Comparison of ENCODE assay signal across 1 cellular context in the genomic region with DNA sequence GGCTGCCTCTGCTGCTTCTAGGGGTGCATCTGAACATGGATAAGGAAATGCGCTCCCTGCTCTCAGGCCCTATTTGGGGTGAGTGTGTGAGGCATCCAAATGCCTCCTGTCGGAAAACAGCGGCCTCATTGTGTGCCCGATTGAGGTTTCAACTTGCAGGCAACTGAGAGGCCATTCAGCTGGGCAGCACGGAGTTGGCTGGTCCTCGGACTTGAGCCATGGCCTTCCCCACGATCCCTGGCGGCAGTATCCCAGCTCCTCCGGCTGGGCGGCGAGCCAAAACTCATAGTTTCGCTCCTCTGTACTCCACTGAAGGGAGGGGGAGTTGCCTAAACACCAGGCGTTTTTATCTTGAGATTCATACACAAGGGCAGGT.
TF ChIP-seq lines count a peak whose summit lies in the region.

No MANE protein-coding gene starts in this region.

TF ChIP-seq in SK-N-SH treated with all-trans-retinoic acid at 6 μM for 48 hours, 23 proteins besides CTCF, POLR2A, EP300 and RAD21 (continued from another document):
- TF ChIP-seq, protein P1, sequence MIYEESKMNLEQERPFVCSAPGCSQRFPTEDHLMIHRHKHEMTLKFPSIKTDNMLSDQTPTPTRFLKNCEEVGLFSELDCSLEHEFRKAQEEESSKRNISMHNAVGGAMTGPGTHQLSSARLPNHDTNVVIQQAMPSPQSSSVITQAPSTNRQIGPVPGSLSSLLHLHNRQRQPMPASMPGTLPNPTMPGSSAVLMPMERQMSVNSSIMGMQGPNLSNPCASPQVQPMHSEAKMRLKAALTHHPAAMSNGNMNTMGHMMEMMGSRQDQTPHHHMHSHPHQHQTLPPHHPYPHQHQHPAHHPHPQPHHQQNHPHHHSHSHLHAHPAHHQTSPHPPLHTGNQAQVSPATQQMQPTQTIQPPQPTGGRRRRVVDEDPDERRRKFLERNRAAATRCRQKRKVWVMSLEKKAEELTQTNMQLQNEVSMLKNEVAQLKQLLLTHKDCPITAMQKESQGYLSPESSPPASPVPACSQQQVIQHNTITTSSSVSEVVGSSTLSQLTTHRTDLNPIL (CRISPR knock-in tag; IDR thresholded peaks at IDR 0.05; ENCODE audit: low read depth), result no peak
